21 cellular contexts compared by ENCODE assay signal in the genomic region with DNA sequence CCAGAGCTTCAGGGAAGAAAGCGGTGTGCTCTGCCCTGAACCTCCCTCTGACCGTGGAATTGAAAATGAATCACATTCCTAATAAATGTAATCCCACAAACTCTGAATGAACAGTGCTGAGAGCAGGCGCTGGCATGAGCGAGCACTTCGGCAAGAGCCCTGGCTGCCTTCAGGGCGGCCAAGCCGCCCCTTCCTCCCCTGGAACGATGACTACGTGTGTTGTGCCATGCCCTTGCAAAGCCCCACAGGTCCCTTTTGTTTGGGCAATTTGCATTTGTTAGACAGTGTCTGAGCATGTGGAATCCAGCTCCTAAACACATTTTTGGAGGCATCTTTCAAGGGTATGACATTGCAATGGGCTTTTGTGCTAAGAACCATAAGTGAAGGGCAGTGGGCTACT.
"Had no signal": no experiment of that assay in that cellular context is flagged by ENCODE, and none has a peak within 500 bp of the region (broad histone marks: within the 10 kb centered on the region; RNA-seq: fewer than 3 reads in every experiment).

No MANE protein-coding gene starts in this region.

- H3K9me3 ChIP-seq: gastrocnemius medialis, ovary, stomach, thoracic aorta, transverse colon had no signal

- ATAC-seq: gastrocnemius medialis; left lobe of liver; naive thymus-derived CD8-positive, alpha-beta T cell had no signal

- H3K9me3 Mint-ChIP-seq: endodermal cell, neural crest cell had no signal

- H3K27ac Mint-ChIP-seq: endodermal cell, progenitor cell of endocrine pancreas had no signal

- H3K4me1 Mint-ChIP-seq: endodermal cell had no signal

- DNase-seq: effector CD4-positive, alpha-beta T cell; endodermal cell; gastrocnemius medialis; heart right ventricle; hypothalamus; islet precursor cell; mammary epithelial cell; naive thymus-derived CD8-positive, alpha-beta T cell; ovary; right cardiac atrium; small intestine; stimulated activated CD4-positive, alpha-beta T cell treated with anti-CD3 and anti-CD28 coated beads, Interleukin-12 subunit alpha, Interleukin-12 subunit beta, amount 100 ng/mL, for 4 hours; stimulated activated naive CD4-positive, alpha-beta T cell; stomach; substantia nigra; transverse colon had no signal

- H3K4me3 ChIP-seq: coronary artery, gastrocnemius medialis, heart right ventricle, ovary, stomach, thoracic aorta, transverse colon had no signal

- H3K27ac ChIP-seq: coronary artery, gastrocnemius medialis, heart right ventricle, ovary, stomach, thoracic aorta, transverse colon had no signal

- H3K4me3 Mint-ChIP-seq: endodermal cell, neural crest cell had no signal

- H3K36me3 ChIP-seq: gastrocnemius medialis, heart right ventricle, ovary, stomach, thoracic aorta, transverse colon had no signal

- H3K27me3 ChIP-seq: gastrocnemius medialis, ovary, transverse colon had no signal

- FAIRE-seq: small intestine had no signal

- H3K4me1 ChIP-seq: gastrocnemius medialis, stomach had no signal
